Comparison of ENCODE assay signal across 8 cellular contexts in the genomic region with DNA sequence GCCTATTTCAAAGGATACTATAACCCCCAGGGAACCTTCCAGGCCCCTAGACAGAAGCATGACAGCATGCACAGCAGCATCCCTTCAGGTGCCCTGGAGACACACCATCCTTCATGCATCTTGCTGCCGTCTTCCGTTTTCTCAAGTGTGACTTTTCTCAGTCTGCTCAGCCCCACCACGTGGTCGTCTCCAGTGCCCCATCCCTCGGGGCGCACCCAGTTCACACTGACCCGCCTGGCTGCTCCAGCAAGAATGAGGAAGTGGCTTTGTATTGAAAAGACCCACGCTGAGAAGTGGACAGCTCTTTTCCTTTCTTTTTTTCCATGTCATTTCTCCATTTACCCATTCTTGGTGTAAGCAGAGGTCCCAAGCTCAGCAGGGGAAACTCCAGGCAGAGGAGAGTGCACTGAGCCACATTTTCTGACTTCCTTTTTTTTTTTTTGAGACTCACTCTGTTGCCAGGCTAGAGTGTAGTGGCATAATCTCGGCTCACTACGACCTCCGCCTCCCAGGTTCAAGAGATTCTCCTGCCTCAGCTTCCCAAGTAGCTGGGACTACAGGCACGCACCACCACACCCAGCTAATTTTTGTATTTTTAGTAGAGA. TPM values are rescaled to one million over a fixed set of nuclear protein-coding genes. Genes with fewer than 3 reads are reported as not detected.
DNase-seq lines count a peak whose midpoint lies in the region; ATAC-seq and TF ChIP-seq lines count a peak whose summit lies in the region.

No MANE protein-coding gene starts in this region.

- H3K9ac ChIP-seq in SK-N-SH = no peak overlapping the region

- H3K27me3 ChIP-seq in tibial nerve = no peaks in the 10 kb centered on the region
- H3K27me3 ChIP-seq in SK-N-SH (ENCODE audit: insufficient read depth) = no peaks in the 10 kb centered on the region

- peaks cover 6% of the 10 kb centered on the region for H3K4me1 Mint-ChIP-seq in glutamatergic neuron (ENCODE audit: low read depth, unreplicated experiment)

- H3K27me3 Mint-ChIP-seq in glutamatergic neuron (ENCODE audit: unreplicated experiment) = peaks cover 4% of the 10 kb centered on the region

- H3F3A ChIP-seq in SK-N-SH (replicated peaks; ENCODE audit: insufficient read depth) = peaks cover 5% of the 10 kb centered on the region

- no peak overlapping the region for H3K4me3 Mint-ChIP-seq in glutamatergic neuron (ENCODE audit: unreplicated experiment)

- H3K9me3 ChIP-seq in tibial nerve (no peaks in the 10 kb centered on the region), SK-N-SH (no peaks in the 10 kb centered on the region)

- H2AFZ ChIP-seq in SK-N-SH (ENCODE audit: low read depth) = no peak overlapping the region

- no peak for TF ChIP-seq RAD21 in SK-N-SH (IDR thresholded peaks at IDR 0.05; ENCODE audit: low read length)

- no peaks in the 10 kb centered on the region for H3K79me2 ChIP-seq in SK-N-SH (ENCODE audit: insufficient read depth)

- H3K4me2 ChIP-seq in SK-N-SH = no peak overlapping the region

- CTCF ChIA-PET in RWPE1 (lab: Yijun Ruan, JAX) (interaction anchor here (0.5 to 0.7 kb wide), 5 partner anchors 22 to 793 kb away, joined by 4 to 8 read pairs (median 5); no protein-coding TSS in a partner anchor), SK-N-SH (lab: Yijun Ruan, JAX) (interaction anchor here (0.6 to 4.8 kb wide), 16 partner anchors 9 to 222 kb away, joined by 3 to 45 read pairs (median 4); partner anchors contain the start of genes MAP6 and SERPINH1)

- peaks cover 0 to 25% (median 7%) of the 10 kb centered on the region in 4 donors for H3K4me1 ChIP-seq in tibial nerve
- peaks cover 0 to 5% of the 10 kb centered on the region in 2 experiments; a peak in 1 of 4 replicates for H3K4me1 ChIP-seq in SK-N-SH (ENCODE audit: control insufficient read depth in 1 of 2, insufficient read depth in 2 of 2, low read depth in 1 of 2, low read length in 1 of 2)

- H3K36me3 Mint-ChIP-seq in glutamatergic neuron (ENCODE audit: unreplicated experiment) = peaks cover 2% of the 10 kb centered on the region

- no peaks in the 10 kb centered on the region for H3K9me2 ChIP-seq in SK-N-SH

- no peak for TF ChIP-seq CTCF in RWPE1 (conservative IDR thresholded peaks at IDR 0.05; ENCODE audit: low read depth)
- no peak for TF ChIP-seq CTCF in glutamatergic neuron (IDR thresholded peaks at IDR 0.05; ENCODE audit: partially characterized antibody, unreplicated experiment)
- no peak for TF ChIP-seq CTCF in tibial nerve (IDR thresholded peaks at IDR 0.05)
- TF ChIP-seq CTCF in SK-N-SH (IDR thresholded peaks at IDR 0.05) = no peak
- no peak for TF ChIP-seq CTCF in coronary artery (IDR thresholded peaks at IDR 0.05)

- TF ChIP-seq EP300 in tibial nerve (IDR thresholded peaks at IDR 0.05) (peak in 1 of 2 donors; percentile 46), SK-N-SH (IDR thresholded peaks at IDR 0.05; ENCODE audit: borderline replicate concordance in 1 of 2, low read depth in 1 of 2, low read length in 1 of 2) (no peak)

- H4K20me1 ChIP-seq in SK-N-SH (ENCODE audit: insufficient read depth) = no peaks in the 10 kb centered on the region

- TF ChIP-seq POLR2A in tibial nerve (IDR thresholded peaks at IDR 0.05) = no peak

- peaks cover 0 to 27% (median 1%) of the 10 kb centered on the region in 3 donors for H3K36me3 ChIP-seq in tibial nerve
- peaks cover 9 to 27% of the 10 kb centered on the region in 2 experiments for H3K36me3 ChIP-seq in SK-N-SH (replicated peaks in 1 of 2; ENCODE audit: control insufficient read depth in 1 of 2, insufficient read depth in 2 of 2, low read length in 1 of 2)

- peak overlapping the region; percentile 52 for H3K27ac Mint-ChIP-seq in glutamatergic neuron (ENCODE audit: unreplicated experiment)

- DNase-seq in A172 (ENCODE audit: low spot score) (peak; percentile 52), RWPE1 (ENCODE audit: low spot score) (no peak), glutamatergic neuron (no peak), tibial nerve (ENCODE audit: low spot score in 2 of 2) (peak; percentile 35 to 36), SK-N-SH (no peak), SW 1271 (lab: John Stamatoyannopoulos, UW) (no peak), coronary artery (ENCODE audit: low spot score) (no peak)

- H3K27ac ChIP-seq in RWPE1 (peak overlapping the region; percentile 46; the same call in 1 of the 2 replicates), tibial nerve (peak overlapping the region in 3 of 4 donors; percentile 54 to 84 (median 62)), SK-N-SH (ENCODE audit: low read depth in 2 of 2, low read length in 1 of 2) (no peak overlapping the region), coronary artery (peak overlapping the region in 1 of 2 donors; percentile 26)

- H3K9me3 Mint-ChIP-seq in glutamatergic neuron (ENCODE audit: unreplicated experiment) = no peaks in the 10 kb centered on the region

- 26% methylated on average over 12 of the region's 12 CpGs for WGBS in tibial nerve, 2 donors
- WGBS in SK-N-SH (ENCODE audit: low lambda C conversion rate) = 84% methylated on average over 12 of the region's 12 CpGs

- peak; percentile 72 for ATAC-seq in GM21723 (IDR thresholded peaks at IDR 0.05; ENCODE audit: unreplicated experiment)

- POLR2A ChIA-PET in RWPE1 (lab: Yijun Ruan, JAX; ENCODE audit: low non-redundant PET) (interaction anchor here (0.7 kb wide), 1 partner anchor 564 kb away, joined by 3 read pairs; no protein-coding TSS in a partner anchor), SK-N-SH (lab: Yijun Ruan, JAX) (interaction anchor here (0.6 to 4.3 kb wide), 2 partner anchors 15 to 22 kb away, joined by 3 to 21 read pairs; partner anchors contain the start of gene SERPINH1)

- no peak overlapping the region for H3K4me3 ChIP-seq in tibial nerve
- no peak overlapping the region for H3K4me3 ChIP-seq in SK-N-SH (ENCODE audit: low read depth in 2 of 2, low read length in 1 of 2)
- H3K4me3 ChIP-seq in coronary artery = no peak overlapping the region

TF ChIP-seq in SK-N-SH, 30 proteins besides CTCF, POLR2A, EP300 and RAD21:
- no peak for TF ChIP-seq FOXJ3 (CRISPR knock-in tag; IDR thresholded peaks at IDR 0.05)
- TF ChIP-seq, protein P1, sequence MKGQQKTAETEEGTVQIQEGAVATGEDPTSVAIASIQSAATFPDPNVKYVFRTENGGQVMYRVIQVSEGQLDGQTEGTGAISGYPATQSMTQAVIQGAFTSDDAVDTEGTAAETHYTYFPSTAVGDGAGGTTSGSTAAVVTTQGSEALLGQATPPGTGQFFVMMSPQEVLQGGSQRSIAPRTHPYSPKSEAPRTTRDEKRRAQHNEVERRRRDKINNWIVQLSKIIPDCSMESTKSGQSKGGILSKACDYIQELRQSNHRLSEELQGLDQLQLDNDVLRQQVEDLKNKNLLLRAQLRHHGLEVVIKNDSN (IDR thresholded peaks at IDR 0.05; ENCODE audit: borderline replicate concordance, low read depth) = no peak
- no peak for TF ChIP-seq ELF1 (IDR thresholded peaks at IDR 0.05)
- no peak for TF ChIP-seq YY1 (IDR thresholded peaks at IDR 0.05; ENCODE audit: low read depth)
- no peak for TF ChIP-seq POLR2AphosphoS5 (IDR thresholded peaks at IDR 0.05; ENCODE audit: low read depth, low read length)
- no peak for TF ChIP-seq SMC3 (IDR thresholded peaks at IDR 0.05; ENCODE audit: low read depth, low read length)
- TF ChIP-seq CHD2 (IDR thresholded peaks at IDR 0.05; ENCODE audit: low read length, partially characterized antibody) = no peak
- TF ChIP-seq MXI1 (IDR thresholded peaks at IDR 0.05; ENCODE audit: low read depth, low read length) = no peak
- no peak for TF ChIP-seq FOXM1 (IDR thresholded peaks at IDR 0.05; ENCODE audit: low read depth)
- TF ChIP-seq, protein P2, sequence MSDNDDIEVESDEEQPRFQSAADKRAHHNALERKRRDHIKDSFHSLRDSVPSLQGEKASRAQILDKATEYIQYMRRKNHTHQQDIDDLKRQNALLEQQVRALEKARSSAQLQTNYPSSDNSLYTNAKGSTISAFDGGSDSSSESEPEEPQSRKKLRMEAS (IDR thresholded peaks at IDR 0.05; ENCODE audit: low read depth) = no peak
- no peak for TF ChIP-seq FOSL2 (IDR thresholded peaks at IDR 0.05; ENCODE audit: borderline replicate concordance, low read depth)

RNA-seq across cellular contexts. Expression of gene SERPINH1, which starts 14.5 kb away (rescaled TPM):
- 387 and 394 TPM in 2 replicates for total RNA-seq in A172 (2014; rRNA removed; shearing (Covaris generic))
- total RNA-seq in glutamatergic neuron (ENCODE audit: unreplicated experiment) (35.0 TPM), tibial nerve (100 to 1,000 TPM; 151 to 358 (median 184) TPM)
- 221 and 293 TPM in 2 replicates for polyA plus RNA-seq in SK-N-SH (2012; rRNA removed)
- polyA plus RNA-seq in SK-N-SH (2012; cell fraction: cytosol; rRNA removed) = 145 and 210 TPM in 2 replicates
- polyA plus RNA-seq in SK-N-SH (2012; cell fraction: nucleus; rRNA removed) = 282 and 307 TPM in 2 replicates

RNA-seq across cellular contexts. Expression of gene GDPD5, which starts 50.8 kb away (rescaled TPM):
- 33.7 and 49.4 TPM in 2 replicates for total RNA-seq in A172 (2014; rRNA removed; shearing (Covaris generic))
- total RNA-seq in glutamatergic neuron (ENCODE audit: unreplicated experiment) (147 TPM), tibial nerve (100 to 1,000 TPM in 2 of 4 donors, 10 to 100 TPM in 2; 92.2 to 122 (median 101) TPM)
- 1.6 and 2.2 TPM in 2 replicates for polyA plus RNA-seq in SK-N-SH (2012; rRNA removed)
- 0.55 and 0.97 TPM in 2 replicates for polyA plus RNA-seq in SK-N-SH (2012; cell fraction: cytosol; rRNA removed)
- 5.5 and 7.6 TPM in 2 replicates for polyA plus RNA-seq in SK-N-SH (2012; cell fraction: nucleus; rRNA removed)

Comparison
In these comparisons a context has a peak if more than half of its experiments do, and no peak if none do; other contexts are left out.
1. DNase-seq: peak in A172 (single experiment) and tibial nerve (2 of 2); none in RWPE1 (single experiment), glutamatergic neuron (single experiment), SK-N-SH (single experiment), SW 1271 (0 of 2) and coronary artery (single experiment).
2. H3K27ac ChIP-seq: peak in RWPE1 (single experiment) and tibial nerve (3 of 4); none in SK-N-SH (0 of 2).